Comparison of ENCODE assay signal across 1 cellular context in the genomic region with DNA sequence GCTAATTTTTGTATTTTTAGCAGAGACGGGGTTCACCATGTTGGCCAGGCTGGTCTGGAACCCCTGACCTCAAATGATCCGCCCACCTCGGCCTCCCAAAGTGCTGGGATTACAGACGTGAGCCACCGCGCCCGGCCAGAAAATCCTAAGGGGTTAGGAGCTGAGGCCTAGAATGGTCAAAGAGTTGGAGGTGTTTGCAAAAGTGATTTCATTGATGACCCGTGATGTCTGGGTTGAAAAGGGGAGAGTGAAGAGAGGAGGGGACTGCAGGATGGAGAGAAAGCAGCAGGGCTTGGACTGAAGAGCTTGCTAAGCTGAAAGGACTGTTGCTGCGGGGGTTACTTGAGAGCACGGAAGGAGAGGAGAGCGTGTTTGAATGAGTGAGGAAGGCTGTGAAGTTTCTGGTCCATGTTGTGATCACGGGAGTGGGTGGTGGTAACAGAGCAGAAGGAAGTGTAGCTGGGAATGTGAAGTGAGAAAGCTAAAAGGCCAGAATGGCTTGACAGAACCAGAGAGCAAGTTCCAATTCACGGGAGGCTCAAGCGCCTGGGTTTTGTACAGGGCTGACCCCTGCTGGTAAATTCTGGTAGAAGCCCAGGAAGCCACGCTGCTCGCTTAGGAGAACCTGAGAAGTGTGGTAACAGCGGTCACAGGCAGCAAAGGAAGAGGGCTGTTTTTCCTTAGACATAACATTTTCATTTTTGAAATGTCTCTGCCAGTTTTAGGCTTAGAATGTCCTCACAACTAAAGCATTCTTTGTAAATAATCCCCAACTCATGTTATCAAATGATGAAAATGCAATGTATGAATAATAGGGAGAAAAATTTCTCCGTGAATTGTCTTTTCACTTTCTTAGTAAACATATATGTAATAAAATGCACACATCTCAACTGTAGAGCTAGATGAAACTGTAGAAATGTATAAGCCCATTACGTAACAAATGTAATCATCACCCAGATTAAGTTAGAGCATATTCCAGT.
TF ChIP-seq lines count a peak whose summit lies in the region.

No MANE protein-coding gene starts in this region.

TF ChIP-seq in HepG2, 621 proteins besides CTCF, POLR2A, EP300 and RAD21 (continued from another document and continues in another):
- TF ChIP-seq, protein P1, sequence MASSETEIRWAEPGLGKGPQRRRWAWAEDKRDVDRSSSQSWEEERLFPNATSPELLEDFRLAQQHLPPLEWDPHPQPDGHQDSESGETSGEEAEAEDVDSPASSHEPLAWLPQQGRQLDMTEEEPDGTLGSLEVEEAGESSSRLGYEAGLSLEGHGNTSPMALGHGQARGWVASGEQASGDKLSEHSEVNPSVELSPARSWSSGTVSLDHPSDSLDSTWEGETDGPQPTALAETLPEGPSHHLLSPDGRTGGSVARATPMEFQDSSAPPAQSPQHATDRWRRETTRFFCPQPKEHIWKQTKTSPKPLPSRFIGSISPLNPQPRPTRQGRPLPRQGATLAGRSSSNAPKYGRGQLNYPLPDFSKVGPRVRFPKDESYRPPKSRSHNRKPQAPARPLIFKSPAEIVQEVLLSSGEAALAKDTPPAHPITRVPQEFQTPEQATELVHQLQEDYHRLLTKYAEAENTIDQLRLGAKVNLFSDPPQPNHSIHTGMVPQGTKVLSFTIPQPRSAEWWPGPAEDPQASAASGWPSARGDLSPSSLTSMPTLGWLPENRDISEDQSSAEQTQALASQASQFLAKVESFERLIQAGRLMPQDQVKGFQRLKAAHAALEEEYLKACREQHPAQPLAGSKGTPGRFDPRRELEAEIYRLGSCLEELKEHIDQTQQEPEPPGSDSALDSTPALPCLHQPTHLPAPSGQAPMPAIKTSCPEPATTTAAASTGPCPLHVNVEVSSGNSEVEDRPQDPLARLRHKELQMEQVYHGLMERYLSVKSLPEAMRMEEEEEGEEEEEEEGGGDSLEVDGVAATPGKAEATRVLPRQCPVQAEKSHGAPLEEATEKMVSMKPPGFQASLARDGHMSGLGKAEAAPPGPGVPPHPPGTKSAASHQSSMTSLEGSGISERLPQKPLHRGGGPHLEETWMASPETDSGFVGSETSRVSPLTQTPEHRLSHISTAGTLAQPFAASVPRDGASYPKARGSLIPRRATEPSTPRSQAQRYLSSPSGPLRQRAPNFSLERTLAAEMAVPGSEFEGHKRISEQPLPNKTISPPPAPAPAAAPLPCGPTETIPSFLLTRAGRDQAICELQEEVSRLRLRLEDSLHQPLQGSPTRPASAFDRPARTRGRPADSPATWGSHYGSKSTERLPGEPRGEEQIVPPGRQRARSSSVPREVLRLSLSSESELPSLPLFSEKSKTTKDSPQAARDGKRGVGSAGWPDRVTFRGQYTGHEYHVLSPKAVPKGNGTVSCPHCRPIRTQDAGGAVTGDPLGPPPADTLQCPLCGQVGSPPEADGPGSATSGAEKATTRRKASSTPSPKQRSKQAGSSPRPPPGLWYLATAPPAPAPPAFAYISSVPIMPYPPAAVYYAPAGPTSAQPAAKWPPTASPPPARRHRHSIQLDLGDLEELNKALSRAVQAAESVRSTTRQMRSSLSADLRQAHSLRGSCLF (CRISPR knock-in tag; IDR thresholded peaks at IDR 0.05; ENCODE audit: borderline replicate concordance), result no peak
- TF ChIP-seq, protein P2, sequence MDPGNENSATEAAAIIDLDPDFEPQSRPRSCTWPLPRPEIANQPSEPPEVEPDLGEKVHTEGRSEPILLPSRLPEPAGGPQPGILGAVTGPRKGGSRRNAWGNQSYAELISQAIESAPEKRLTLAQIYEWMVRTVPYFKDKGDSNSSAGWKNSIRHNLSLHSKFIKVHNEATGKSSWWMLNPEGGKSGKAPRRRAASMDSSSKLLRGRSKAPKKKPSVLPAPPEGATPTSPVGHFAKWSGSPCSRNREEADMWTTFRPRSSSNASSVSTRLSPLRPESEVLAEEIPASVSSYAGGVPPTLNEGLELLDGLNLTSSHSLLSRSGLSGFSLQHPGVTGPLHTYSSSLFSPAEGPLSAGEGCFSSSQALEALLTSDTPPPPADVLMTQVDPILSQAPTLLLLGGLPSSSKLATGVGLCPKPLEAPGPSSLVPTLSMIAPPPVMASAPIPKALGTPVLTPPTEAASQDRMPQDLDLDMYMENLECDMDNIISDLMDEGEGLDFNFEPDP (CRISPR knock-in tag; conservative IDR thresholded peaks at IDR 0.05), result 0 out of 2 replicates have a peak, but pooled peaks have one; percentile 11
- TF ChIP-seq, protein P3, sequence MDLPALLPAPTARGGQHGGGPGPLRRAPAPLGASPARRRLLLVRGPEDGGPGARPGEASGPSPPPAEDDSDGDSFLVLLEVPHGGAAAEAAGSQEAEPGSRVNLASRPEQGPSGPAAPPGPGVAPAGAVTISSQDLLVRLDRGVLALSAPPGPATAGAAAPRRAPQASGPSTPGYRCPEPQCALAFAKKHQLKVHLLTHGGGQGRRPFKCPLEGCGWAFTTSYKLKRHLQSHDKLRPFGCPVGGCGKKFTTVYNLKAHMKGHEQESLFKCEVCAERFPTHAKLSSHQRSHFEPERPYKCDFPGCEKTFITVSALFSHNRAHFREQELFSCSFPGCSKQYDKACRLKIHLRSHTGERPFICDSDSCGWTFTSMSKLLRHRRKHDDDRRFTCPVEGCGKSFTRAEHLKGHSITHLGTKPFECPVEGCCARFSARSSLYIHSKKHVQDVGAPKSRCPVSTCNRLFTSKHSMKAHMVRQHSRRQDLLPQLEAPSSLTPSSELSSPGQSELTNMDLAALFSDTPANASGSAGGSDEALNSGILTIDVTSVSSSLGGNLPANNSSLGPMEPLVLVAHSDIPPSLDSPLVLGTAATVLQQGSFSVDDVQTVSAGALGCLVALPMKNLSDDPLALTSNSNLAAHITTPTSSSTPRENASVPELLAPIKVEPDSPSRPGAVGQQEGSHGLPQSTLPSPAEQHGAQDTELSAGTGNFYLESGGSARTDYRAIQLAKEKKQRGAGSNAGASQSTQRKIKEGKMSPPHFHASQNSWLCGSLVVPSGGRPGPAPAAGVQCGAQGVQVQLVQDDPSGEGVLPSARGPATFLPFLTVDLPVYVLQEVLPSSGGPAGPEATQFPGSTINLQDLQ (CRISPR knock-in tag; IDR thresholded peaks at IDR 0.05), result no peak
- TF ChIP-seq ZNF761 (CRISPR knock-in tag; conservative IDR thresholded peaks at IDR 0.05) (no peak), ZNF652 (CRISPR knock-in tag; IDR thresholded peaks at IDR 0.05; ENCODE audit: borderline replicate concordance, low read depth) (no peak), ZNF121 (CRISPR knock-in tag; IDR thresholded peaks at IDR 0.05) (peak; percentile 90), ZNF335 (CRISPR knock-in tag; IDR thresholded peaks at IDR 0.05) (no peak), ZNF577 (CRISPR knock-in tag; IDR thresholded peaks at IDR 0.05; ENCODE audit: borderline replicate concordance, low read depth) (no peak), ZFP82 (CRISPR knock-in tag; IDR thresholded peaks at IDR 0.05; ENCODE audit: borderline replicate concordance) (no peak), ZNF282 (IDR thresholded peaks at IDR 0.05; ENCODE audit: partially characterized antibody) (no peak), NR2C2 (CRISPR knock-in tag; IDR thresholded peaks at IDR 0.05; ENCODE audit: borderline replicate concordance) (no peak; the same call in 1 of the 2 replicates), SAP130 (CRISPR knock-in tag; IDR thresholded peaks at IDR 0.05; ENCODE audit: low read depth) (peak; percentile 78), ZNF530 (CRISPR knock-in tag; IDR thresholded peaks at IDR 0.05; ENCODE audit: low read depth) (no peak)
- TF ChIP-seq, protein P4, sequence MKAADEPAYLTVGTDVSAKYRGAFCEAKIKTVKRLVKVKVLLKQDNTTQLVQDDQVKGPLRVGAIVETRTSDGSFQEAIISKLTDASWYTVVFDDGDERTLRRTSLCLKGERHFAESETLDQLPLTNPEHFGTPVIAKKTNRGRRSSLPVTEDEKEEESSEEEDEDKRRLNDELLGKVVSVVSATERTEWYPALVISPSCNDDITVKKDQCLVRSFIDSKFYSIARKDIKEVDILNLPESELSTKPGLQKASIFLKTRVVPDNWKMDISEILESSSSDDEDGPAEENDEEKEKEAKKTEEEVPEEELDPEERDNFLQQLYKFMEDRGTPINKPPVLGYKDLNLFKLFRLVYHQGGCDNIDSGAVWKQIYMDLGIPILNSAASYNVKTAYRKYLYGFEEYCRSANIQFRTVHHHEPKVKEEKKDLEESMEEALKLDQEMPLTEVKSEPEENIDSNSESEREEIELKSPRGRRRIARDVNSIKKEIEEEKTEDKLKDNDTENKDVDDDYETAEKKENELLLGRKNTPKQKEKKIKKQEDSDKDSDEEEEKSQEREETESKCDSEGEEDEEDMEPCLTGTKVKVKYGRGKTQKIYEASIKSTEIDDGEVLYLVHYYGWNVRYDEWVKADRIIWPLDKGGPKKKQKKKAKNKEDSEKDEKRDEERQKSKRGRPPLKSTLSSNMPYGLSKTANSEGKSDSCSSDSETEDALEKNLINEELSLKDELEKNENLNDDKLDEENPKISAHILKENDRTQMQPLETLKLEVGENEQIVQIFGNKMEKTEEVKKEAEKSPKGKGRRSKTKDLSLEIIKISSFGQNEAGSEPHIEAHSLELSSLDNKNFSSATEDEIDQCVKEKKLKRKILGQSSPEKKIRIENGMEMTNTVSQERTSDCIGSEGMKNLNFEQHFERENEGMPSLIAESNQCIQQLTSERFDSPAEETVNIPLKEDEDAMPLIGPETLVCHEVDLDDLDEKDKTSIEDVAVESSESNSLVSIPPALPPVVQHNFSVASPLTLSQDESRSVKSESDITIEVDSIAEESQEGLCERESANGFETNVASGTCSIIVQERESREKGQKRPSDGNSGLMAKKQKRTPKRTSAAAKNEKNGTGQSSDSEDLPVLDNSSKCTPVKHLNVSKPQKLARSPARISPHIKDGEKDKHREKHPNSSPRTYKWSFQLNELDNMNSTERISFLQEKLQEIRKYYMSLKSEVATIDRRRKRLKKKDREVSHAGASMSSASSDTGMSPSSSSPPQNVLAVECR (CRISPR knock-in tag; IDR thresholded peaks at IDR 0.05; ENCODE audit: borderline replicate concordance), result peak; percentile 47
- TF ChIP-seq, protein P5, sequence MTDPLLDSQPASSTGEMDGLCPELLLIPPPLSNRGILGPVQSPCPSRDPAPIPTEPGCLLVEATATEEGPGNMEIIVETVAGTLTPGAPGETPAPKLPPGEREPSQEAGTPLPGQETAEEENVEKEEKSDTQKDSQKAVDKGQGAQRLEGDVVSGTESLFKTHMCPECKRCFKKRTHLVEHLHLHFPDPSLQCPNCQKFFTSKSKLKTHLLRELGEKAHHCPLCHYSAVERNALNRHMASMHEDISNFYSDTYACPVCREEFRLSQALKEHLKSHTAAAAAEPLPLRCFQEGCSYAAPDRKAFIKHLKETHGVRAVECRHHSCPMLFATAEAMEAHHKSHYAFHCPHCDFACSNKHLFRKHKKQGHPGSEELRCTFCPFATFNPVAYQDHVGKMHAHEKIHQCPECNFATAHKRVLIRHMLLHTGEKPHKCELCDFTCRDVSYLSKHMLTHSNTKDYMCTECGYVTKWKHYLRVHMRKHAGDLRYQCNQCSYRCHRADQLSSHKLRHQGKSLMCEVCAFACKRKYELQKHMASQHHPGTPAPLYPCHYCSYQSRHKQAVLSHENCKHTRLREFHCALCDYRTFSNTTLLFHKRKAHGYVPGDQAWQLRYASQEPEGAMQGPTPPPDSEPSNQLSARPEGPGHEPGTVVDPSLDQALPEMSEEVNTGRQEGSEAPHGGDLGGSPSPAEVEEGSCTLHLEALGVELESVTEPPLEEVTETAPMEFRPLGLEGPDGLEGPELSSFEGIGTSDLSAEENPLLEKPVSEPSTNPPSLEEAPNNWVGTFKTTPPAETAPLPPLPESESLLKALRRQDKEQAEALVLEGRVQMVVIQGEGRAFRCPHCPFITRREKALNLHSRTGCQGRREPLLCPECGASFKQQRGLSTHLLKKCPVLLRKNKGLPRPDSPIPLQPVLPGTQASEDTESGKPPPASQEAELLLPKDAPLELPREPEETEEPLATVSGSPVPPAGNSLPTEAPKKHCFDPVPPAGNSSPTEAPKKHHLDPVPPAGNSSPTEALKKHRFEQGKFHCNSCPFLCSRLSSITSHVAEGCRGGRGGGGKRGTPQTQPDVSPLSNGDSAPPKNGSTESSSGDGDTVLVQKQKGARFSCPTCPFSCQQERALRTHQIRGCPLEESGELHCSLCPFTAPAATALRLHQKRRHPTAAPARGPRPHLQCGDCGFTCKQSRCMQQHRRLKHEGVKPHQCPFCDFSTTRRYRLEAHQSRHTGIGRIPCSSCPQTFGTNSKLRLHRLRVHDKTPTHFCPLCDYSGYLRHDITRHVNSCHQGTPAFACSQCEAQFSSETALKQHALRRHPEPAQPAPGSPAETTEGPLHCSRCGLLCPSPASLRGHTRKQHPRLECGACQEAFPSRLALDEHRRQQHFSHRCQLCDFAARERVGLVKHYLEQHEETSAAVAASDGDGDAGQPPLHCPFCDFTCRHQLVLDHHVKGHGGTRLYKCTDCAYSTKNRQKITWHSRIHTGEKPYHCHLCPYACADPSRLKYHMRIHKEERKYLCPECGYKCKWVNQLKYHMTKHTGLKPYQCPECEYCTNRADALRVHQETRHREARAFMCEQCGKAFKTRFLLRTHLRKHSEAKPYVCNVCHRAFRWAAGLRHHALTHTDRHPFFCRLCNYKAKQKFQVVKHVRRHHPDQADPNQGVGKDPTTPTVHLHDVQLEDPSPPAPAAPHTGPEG (CRISPR knock-in tag; IDR thresholded peaks at IDR 0.05), result no peak; the same call in 1 of the 2 replicates
